In genomic region chr2:42217307-42217706, GRCh38 we compare ENCODE assay signal across 17 cellular contexts. TPM values are rescaled to one million over a fixed set of nuclear protein-coding genes. Genes with fewer than 3 reads are reported as not detected.
DNase-seq lines count a peak whose midpoint lies in the region; ATAC-seq and TF ChIP-seq lines count a peak whose summit lies in the region.
"Had no signal": no experiment of that assay in that cellular context is flagged by ENCODE, and none has a peak within 500 bp of the region (broad histone marks: within the 10 kb centered on the region; RNA-seq: fewer than 3 reads in every experiment).

No MANE protein-coding gene starts in this region.

- H3K27me3 Mint-ChIP-seq in CD4-positive, alpha-beta T cell: no peaks in the 10 kb centered on the region
- no peaks in the 10 kb centered on the region for H3K27me3 Mint-ChIP-seq in T-cell
- H3K27me3 Mint-ChIP-seq in CD8-positive, alpha-beta T cell (ENCODE audit: low read depth): no peaks in the 10 kb centered on the region

- H3K4me1 Mint-ChIP-seq in CD4-positive, alpha-beta T cell (ENCODE audit: low read depth): peaks cover 86% of the 10 kb centered on the region
- H3K4me1 Mint-ChIP-seq in T-cell: peaks cover 77 to 86% (median 83%) of the 10 kb centered on the region in 3 donors
- H3K4me1 Mint-ChIP-seq in CD8-positive, alpha-beta T cell (ENCODE audit: low read depth): peaks cover 72% of the 10 kb centered on the region

- ATAC-seq in CD4-positive, alpha-beta T cell (ENCODE audit: poor library complexity): no peak
- no peak for ATAC-seq in T-cell (replicated peaks in 1 of 4)
- ATAC-seq in lower lobe of right lung: no peak
- no peak for ATAC-seq in CD8-positive, alpha-beta T cell
- ATAC-seq: Panc1, Right ventricle myocardium inferior had no signal

- no peak for TF ChIP-seq CTCF in CD4-positive, alpha-beta T cell (IDR thresholded peaks at IDR 0.05)
- TF ChIP-seq CTCF in lower lobe of right lung (IDR thresholded peaks at IDR 0.05): no peak
- no peak for TF ChIP-seq CTCF in CD8-positive, alpha-beta T cell (IDR thresholded peaks at IDR 0.05)

- H3K9me3 Mint-ChIP-seq in CD4-positive, alpha-beta T cell: no peaks in the 10 kb centered on the region
- no peaks in the 10 kb centered on the region for H3K9me3 Mint-ChIP-seq in T-cell
- no peaks in the 10 kb centered on the region for H3K9me3 Mint-ChIP-seq in CD8-positive, alpha-beta T cell

- H3K4me3 Mint-ChIP-seq in CD4-positive, alpha-beta T cell: no peak overlapping the region
- H3K4me3 Mint-ChIP-seq in T-cell: no peak overlapping the region
- no peak overlapping the region for H3K4me3 Mint-ChIP-seq in CD8-positive, alpha-beta T cell

- CTCF ChIA-PET in CD4-positive, alpha-beta T cell (lab: Charles Lee): no interaction called here
- CTCF ChIA-PET in T-cell (lab: Charles Lee): no interaction called here
- CTCF ChIA-PET in CD8-positive, alpha-beta T cell (lab: Charles Lee): no interaction called here

- no peaks in the 10 kb centered on the region for H3K36me3 ChIP-seq in lower lobe of right lung
- no peaks in the 10 kb centered on the region for H3K36me3 ChIP-seq in CD8-positive, alpha-beta T cell (ENCODE audit: insufficient read depth, low read length)

- no peak overlapping the region for H3K4me3 ChIP-seq in lower lobe of right lung
- H3K4me3 ChIP-seq in CD8-positive, alpha-beta T cell (ENCODE audit: low read depth, low read length): no peak overlapping the region

- no peak overlapping the region for H3K27ac ChIP-seq in CD4-positive, alpha-beta T cell (ENCODE audit: low read depth, low read length)
- peak overlapping the region; percentile 4 for H3K27ac ChIP-seq in lower lobe of right lung
- no peak overlapping the region for H3K27ac ChIP-seq in CD8-positive, alpha-beta T cell (ENCODE audit: low read depth, low read length)

- H3K27ac Mint-ChIP-seq in CD4-positive, alpha-beta T cell: peak overlapping the region; percentile 43
- peak overlapping the region; percentile 75 to 79 for H3K27ac Mint-ChIP-seq in T-cell
- H3K27ac Mint-ChIP-seq in CD8-positive, alpha-beta T cell: no peak overlapping the region

- intact Hi-C loops in CD4-positive, alpha-beta T cell (cut with DNase I, micrococcal nuclease): no loop called here
- intact Hi-C loops in lower lobe of right lung (cut with DNase I): no loop called here
- intact Hi-C loops in CD8-positive, alpha-beta T cell (cut with DNase I, micrococcal nuclease): loop anchor here in 1 of 2 experiments (2.0 to 5.0 kb wide), 2 partner anchors 13 to 35 kb away; no protein-coding TSS in a partner anchor

- H3K9me3 ChIP-seq in CD4-positive, alpha-beta T cell (ENCODE audit: control insufficient read depth, low read length): no peaks in the 10 kb centered on the region
- H3K9me3 ChIP-seq in lower lobe of right lung: no peaks in the 10 kb centered on the region
- no peaks in the 10 kb centered on the region for H3K9me3 ChIP-seq in CD8-positive, alpha-beta T cell (ENCODE audit: low read length)

- POLR2A ChIA-PET in CD4-positive, alpha-beta T cell (lab: Charles Lee): no interaction called here
- POLR2A ChIA-PET in T-cell (lab: Charles Lee): no interaction called here
- POLR2A ChIA-PET in CD8-positive, alpha-beta T cell (lab: Charles Lee): no interaction called here

- no peaks in the 10 kb centered on the region for H3K27me3 ChIP-seq in CD4-positive, alpha-beta T cell (ENCODE audit: control insufficient read depth, insufficient read depth, low read length)
- no peaks in the 10 kb centered on the region for H3K27me3 ChIP-seq in lower lobe of right lung (ENCODE audit: low read depth)
- no peaks in the 10 kb centered on the region for H3K27me3 ChIP-seq in CD8-positive, alpha-beta T cell (ENCODE audit: insufficient read depth, low read length)

- DNase-seq in NCI-H446 treated with DMSO at 0.1 percent for 48 hours (lab: John Stamatoyannopoulos, UW) (peak; percentile 6), NCI-H446 (lab: John Stamatoyannopoulos, UW) (no peak), T-cell (no peak), lower lobe of right lung (no peak), OCI-M2 (lab: John Stamatoyannopoulos, UW; ENCODE audit: unreplicated experiment) (no peak), NCI-H69 (lab: John Stamatoyannopoulos, UW) (no peak)
- no peak for DNase-seq in CD4-positive, alpha-beta T cell
- no peak for DNase-seq in CD8-positive, alpha-beta T cell
- DNase-seq: 8988T, C1 segment of cervical spinal cord, DMS79 treated with DMSO at 0.1 percent for 48 hours, KG1, NCI-H1092, NCI-H2107, NCI-H774 had no signal

- H3K36me3 Mint-ChIP-seq in CD4-positive, alpha-beta T cell (ENCODE audit: low read depth): peaks cover 59% of the 10 kb centered on the region
- H3K36me3 Mint-ChIP-seq in T-cell: peaks cover 22% of the 10 kb centered on the region
- H3K36me3 Mint-ChIP-seq in CD8-positive, alpha-beta T cell: peaks cover 42% of the 10 kb centered on the region

- H3K4me1 ChIP-seq in lower lobe of right lung: peaks cover 12% of the 10 kb centered on the region
- peaks cover 19% of the 10 kb centered on the region for H3K4me1 ChIP-seq in CD8-positive, alpha-beta T cell (ENCODE audit: insufficient read depth, low read length)

RNA-seq across cellular contexts. Expression of gene EML4, which starts 48.2 kb away (rescaled TPM):
- total RNA-seq in CD4-positive, alpha-beta T cell: 100 to 1,000 TPM; 219 to 228 TPM
- total RNA-seq in T-cell (100 to 1,000 TPM; 101 to 223 (median 123) TPM), lower lobe of right lung (109 TPM)
- total RNA-seq in CD8-positive, alpha-beta T cell: 100 to 1,000 TPM; 224 to 240 TPM
